ENCODE assay signal across 8 cellular contexts in the genomic region with DNA sequence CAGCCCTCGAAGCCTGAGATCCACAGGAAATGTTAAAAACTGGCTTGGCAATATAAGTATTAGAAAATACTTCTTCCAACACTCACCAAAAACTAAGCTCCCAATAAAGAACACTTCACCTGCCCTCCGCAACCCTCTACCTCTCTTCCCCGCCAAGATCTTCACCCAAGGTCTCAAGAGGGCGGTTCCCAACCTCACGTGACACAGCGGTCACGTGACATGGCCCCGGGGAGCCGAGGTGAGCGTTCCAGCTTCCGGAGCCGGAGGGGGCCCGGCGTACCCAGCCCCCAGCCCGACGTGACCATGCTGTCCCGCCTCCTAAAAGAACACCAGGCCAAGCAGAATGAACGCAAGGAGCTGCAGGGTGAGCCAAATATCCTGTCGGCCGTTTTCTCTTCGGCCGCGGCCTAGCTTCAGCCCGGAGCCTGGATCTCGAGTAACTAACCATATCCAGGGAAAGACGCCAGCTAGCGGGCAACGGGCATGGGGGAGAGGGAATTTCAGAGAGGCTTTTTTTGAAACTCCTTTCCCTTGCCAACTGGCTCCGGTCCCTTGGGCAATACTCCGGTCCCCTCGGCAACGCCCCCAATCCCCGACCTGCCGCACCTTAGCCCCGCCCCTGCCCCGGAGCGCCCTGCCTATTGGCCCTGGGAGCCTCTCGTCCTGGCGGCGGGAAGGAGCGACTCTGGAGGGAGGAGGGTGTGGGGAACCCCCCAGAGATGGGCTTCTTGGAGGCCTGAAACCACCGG.
DNase-seq lines count a peak whose midpoint lies in the region; ATAC-seq and TF ChIP-seq lines count a peak whose summit lies in the region.

A gene (plus strand): TSS at position 214 of the 749 bp plus-strand sequence. CDS start 6 bp downstream, at position 220.

- TF ChIP-seq CTCF in AG10803 (conservative IDR thresholded peaks at IDR 0.05; ENCODE audit: low read length) = no peak

- peak; percentile 97 for ATAC-seq in GM19035 (IDR thresholded peaks at IDR 0.05; ENCODE audit: unreplicated experiment)
- peak; percentile 88 for ATAC-seq in HG03342 (IDR thresholded peaks at IDR 0.05; ENCODE audit: unreplicated experiment)

- H3K4me3 ChIP-seq in AG10803 (ENCODE audit: low read length) = peak within 1 kb of the TSS; percentile 88

- DNase-seq in AG10803 (ENCODE audit: low read depth) (peak; percentile 93), NCI-H446 (lab: John Stamatoyannopoulos, UW) (peak; percentile 96 to 98), iris pigment epithelial cell (ENCODE audit: low read depth) (peak; percentile 89)
- DNase-seq in activated CD4-positive, CD25-positive, alpha-beta regulatory T cell treated with anti-CD3 and anti-CD28 coated beads, Interleukin-2, amount 50 U/mL, for 16 hours (ENCODE audit: low read depth, low spot score) = peak; percentile 87
- peak; percentile 88 for DNase-seq in central memory CD4-positive, alpha-beta T cell
- peak; percentile 95 for DNase-seq in stimulated activated CD4-positive, alpha-beta T cell treated with anti-CD3 and anti-CD28 coated beads, Interleukin-12 subunit alpha, Interleukin-12 subunit beta, amount 100 ng/mL, for 4 hours

Comparison
In these comparisons a context has a peak if more than half of its experiments do, and no peak if none do; other contexts are left out.
1. Peak in every context shown above with its lines: DNase-seq, ATAC-seq and H3K4me3 ChIP-seq.